ENCODE assay signal across 8 cellular contexts in genomic region chr16:75464130-75464918, GRCh38. TPM values are rescaled to one million over a fixed set of nuclear protein-coding genes. Genes with fewer than 3 reads are reported as not detected.
DNase-seq lines count a peak whose midpoint lies in the region; ATAC-seq, FAIRE-seq and TF ChIP-seq lines count a peak whose summit lies in the region.

TMEM170A (minus strand) TSS chr16:75464689; CDS start chr16:75464600, 89 bp downstream.

- FAIRE-seq in pancreas (lab: Jason Lieb, UNC) = peak; percentile 76

- H3K27me3 ChIP-seq in pancreas (no peaks in the 10 kb centered on the region), tibial artery (no peaks in the 10 kb centered on the region)

- ATAC-seq in HG02763 (IDR thresholded peaks at IDR 0.05; ENCODE audit: unreplicated experiment) (peak; percentile 93), Right ventricle myocardium inferior (peak; percentile 97), pancreas (peak; percentile 92 to 97 (median 94))

- DNase-seq in NCI-H1417 (lab: John Stamatoyannopoulos, UW) (peak; percentile 94 to 98 (median 96)), SW 1271 (lab: John Stamatoyannopoulos, UW) (peak; percentile 89 to 97), Right ventricle myocardium inferior (ENCODE audit: missing footprints) (peak; percentile 100), pancreas (peak; percentile 99 to 100 (median 100)), tibial artery (peak; percentile 99 to 100)
- DNase-seq in activated naive CD8-positive, alpha-beta T cell treated with anti-CD3 and anti-CD28 coated beads, Interleukin-2, amount 50 U/mL, for 16 hours (ENCODE audit: low read depth, low spot score) = peak; percentile 98

- H3K4me1 ChIP-seq in pancreas (peaks cover 9 to 26% (median 10%) of the 10 kb centered on the region in 3 donors), tibial artery (peaks cover 0 to 31% (median 7%) of the 10 kb centered on the region in 4 donors)

- no peaks in the 10 kb centered on the region for H3K36me3 ChIP-seq in pancreas
- no peaks in the 10 kb centered on the region for H3K36me3 ChIP-seq in tibial artery

- intact Hi-C loops in Right ventricle myocardium inferior (cut with DNase I) (loop anchor here (2.0 kb wide), 5 partner anchors 32 to 266 kb away; partner anchors contain the start of genes ADAT1 and CFDP1), pancreas (cut with DNase I) (no loop called here), tibial artery (cut with DNase I; ENCODE audit: low total_unique reads) (loop anchor here (5.0 kb wide), 1 partner anchor 267 kb away; no protein-coding TSS in a partner anchor)

- TF ChIP-seq CTCF in GM12874 (IDR thresholded peaks at IDR 0.05; ENCODE audit: insufficient read depth, low read depth, low read length) = peak; percentile 100
- peak; percentile 100 for TF ChIP-seq CTCF in pancreas (IDR thresholded peaks at IDR 0.05)
- TF ChIP-seq CTCF in tibial artery (IDR thresholded peaks at IDR 0.05) = peak; percentile 100

- H3K9me3 ChIP-seq in pancreas (no peaks in the 10 kb centered on the region), tibial artery (no peaks in the 10 kb centered on the region)

- WGBS in pancreas, 2 donors = 0% methylated on average over 60 to 89 of the region's 89 CpGs

- H3K4me3 ChIP-seq in pancreas = peak within 1 kb of the TSS; percentile 80 to 95 (median 93)
- H3K4me3 ChIP-seq in tibial artery = peak within 1 kb of the TSS; percentile 68 to 92

- peak within 1 kb of the TSS; percentile 91 to 96 (median 94) for H3K27ac ChIP-seq in pancreas
- H3K27ac ChIP-seq in tibial artery = peak within 1 kb of the TSS; percentile 91 to 93

RNA-seq across cellular contexts. Expression of gene TMEM170A, which starts in this region (rescaled TPM):
- 9.6 TPM for total RNA-seq in Right ventricle myocardium inferior
- 10 to 100 TPM in 1 of 6 donors, 1 to 10 TPM in 5; 7.1 to 12.6 (median 8.8) TPM for total RNA-seq in pancreas
- polyA plus RNA-seq in pancreas = 1 to 10 TPM; 4.3 to 5.7 TPM

Comparison
In these comparisons a context has a peak if more than half of its experiments do, and no peak if none do; other contexts are left out.
1. Peak in every context shown above with its lines: DNase-seq, ATAC-seq, H3K4me3 ChIP-seq and H3K27ac ChIP-seq.
2. intact Hi-C loops: an anchor here in Right ventricle myocardium inferior (2.0 kb wide) and tibial artery (5.0 kb wide); none called in pancreas.